ENCODE assay signal across 10 cellular contexts in the genomic region with DNA sequence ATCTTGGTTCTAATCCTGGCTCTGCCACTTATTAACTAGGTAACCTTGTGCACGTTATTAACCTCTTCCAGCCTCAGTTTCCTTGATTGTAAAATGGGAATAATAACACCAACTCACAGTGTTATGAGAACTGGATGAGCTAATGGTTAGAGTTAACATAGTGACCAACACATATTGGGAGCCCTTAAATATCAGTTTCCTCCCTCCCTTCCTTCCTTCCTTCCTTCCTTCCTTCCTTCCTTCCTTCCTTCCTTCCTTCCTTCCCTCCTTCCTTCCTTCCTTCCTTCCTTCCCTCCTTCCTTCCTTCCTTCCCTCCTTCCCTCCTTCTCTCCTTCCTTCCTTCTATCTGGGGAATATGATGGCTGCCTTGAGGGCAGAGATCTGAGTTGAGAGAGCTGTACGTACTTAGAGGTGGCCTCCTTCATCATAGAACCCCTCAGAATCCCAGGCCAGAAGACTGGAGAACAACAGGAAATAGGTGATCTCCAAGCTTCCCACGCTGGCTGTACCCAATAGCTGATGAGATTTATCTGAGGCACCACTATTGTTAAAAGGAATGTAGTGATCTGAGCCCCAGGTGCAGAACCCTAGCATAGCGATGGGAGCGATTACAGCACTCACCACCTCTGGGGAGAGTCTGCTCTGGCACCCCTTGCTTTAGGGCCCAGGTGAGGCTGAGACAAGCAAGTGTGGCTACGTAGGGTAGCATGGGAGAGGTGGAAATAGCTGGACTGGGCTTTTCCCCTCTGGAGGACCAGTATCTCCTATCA. TPM values are rescaled to one million over a fixed set of nuclear protein-coding genes. Genes with fewer than 3 reads are reported as not detected.
A peak's percentile ranks its signal among the peaks of the same experiment; 100 is the strongest.
DNase-seq lines count a peak whose midpoint lies in the region; ATAC-seq and TF ChIP-seq lines count a peak whose summit lies in the region.
"Had no signal": no experiment of that assay in that cellular context is flagged by ENCODE, and none has a peak within 500 bp of the region (broad histone marks: within the 10 kb centered on the region; RNA-seq: fewer than 3 reads in every experiment).

No MANE protein-coding gene starts in this region.

- TF ChIP-seq CTCF in ascending aorta (IDR thresholded peaks at IDR 0.05), result no peak
- no peak for TF ChIP-seq CTCF in lower lobe of right lung (IDR thresholded peaks at IDR 0.05)
- no peak for TF ChIP-seq CTCF in GM10266 (IDR thresholded peaks at IDR 0.05; ENCODE audit: control insufficient read depth, insufficient read depth, low read depth, missing control alignments)

- H3K9ac ChIP-seq in subcutaneous abdominal adipose tissue (ENCODE audit: low read length in 5 of 5), result peak overlapping the region in 4 of 5 donors; percentile 20 to 48 (median 33)

- H3K27ac ChIP-seq in ascending aorta, result peak overlapping the region; percentile 58 to 84
- H3K27ac ChIP-seq in lower lobe of right lung, result peak overlapping the region; percentile 83
- H3K27ac ChIP-seq in subcutaneous abdominal adipose tissue (ENCODE audit: low read depth, low read length), result peak overlapping the region; percentile 95

- H3K36me3 ChIP-seq in ascending aorta (no peaks in the 10 kb centered on the region), lower lobe of right lung (no peaks in the 10 kb centered on the region), subcutaneous abdominal adipose tissue (ENCODE audit: control insufficient read depth in 5 of 5, insufficient read depth in 5 of 5, low read length in 5 of 5) (no peaks in the 10 kb centered on the region)

- H3K27ac Mint-ChIP-seq in activated CD8-positive, alpha-beta memory T cell treated with anti-CD3 and anti-CD28 coated beads, Interleukin-2, amount 10 ng/mL, durations not matched to agents 7 days and 5 days, result no peak overlapping the region

- DNase-seq in activated CD8-positive, alpha-beta memory T cell treated with anti-CD3 and anti-CD28 coated beads for 24 hours, result peak; percentile 60
- no peak for DNase-seq in activated CD8-positive, alpha-beta memory T cell treated with anti-CD3 and anti-CD28 coated beads, Interleukin-2, amount 10 ng/mL, durations not matched to agents 7 days and 5 days
- no peak for DNase-seq in ascending aorta (ENCODE audit: low spot score in 2 of 2)
- no peak for DNase-seq in lower lobe of right lung
- no peak for DNase-seq in GM10266 (ENCODE audit: extremely low spot score)
- no peak for DNase-seq in T-helper 1 cell
- DNase-seq: KBM-7, NCI-H510A had no signal

- H3K27me3 Mint-ChIP-seq in activated CD8-positive, alpha-beta memory T cell treated with anti-CD3 and anti-CD28 coated beads, Interleukin-2, amount 10 ng/mL, durations not matched to agents 7 days and 5 days, result peaks cover 12% of the 10 kb centered on the region

- intact Hi-C loops in ascending aorta (cut with DNase I), result loop anchor here (5.0 kb wide), 1 partner anchor 232 kb away; the partner anchor contains the start of gene RARA
- intact Hi-C loops in lower lobe of right lung (cut with DNase I), result no loop called here

- ATAC-seq in activated CD8-positive, alpha-beta memory T cell treated with anti-CD3 and anti-CD28 coated beads, Interleukin-2, amount 10 ng/mL, durations not matched to agents 7 days and 5 days, result no peak
- no peak for ATAC-seq in lower lobe of right lung
- ATAC-seq in GM18858 (IDR thresholded peaks at IDR 0.05; ENCODE audit: unreplicated experiment), result no peak

- peaks cover 73% of the 10 kb centered on the region for H3K4me1 Mint-ChIP-seq in activated CD8-positive, alpha-beta memory T cell treated with anti-CD3 and anti-CD28 coated beads, Interleukin-2, amount 10 ng/mL, durations not matched to agents 7 days and 5 days

- H3K36me3 Mint-ChIP-seq in activated CD8-positive, alpha-beta memory T cell treated with anti-CD3 and anti-CD28 coated beads, Interleukin-2, amount 10 ng/mL, durations not matched to agents 7 days and 5 days, result no peaks in the 10 kb centered on the region

- CTCF ChIA-PET in activated CD8-positive, alpha-beta memory T cell treated with anti-CD3 and anti-CD28 coated beads, Interleukin-2, amount 10 ng/mL, durations not matched to agents 7 days and 5 days (lab: Charles Lee), result interaction anchor here (0.6 to 27.4 kb wide), 9 partner anchors 9 to 179 kb away, joined by 3 to 447 read pairs (median 6); partner anchors contain the start of genes CCR7, GJD3 and TOP2A

- H3K27me3 ChIP-seq in ascending aorta, result no peaks in the 10 kb centered on the region
- H3K27me3 ChIP-seq in lower lobe of right lung (ENCODE audit: low read depth), result no peaks in the 10 kb centered on the region
- H3K27me3 ChIP-seq in subcutaneous abdominal adipose tissue (ENCODE audit: control insufficient read depth in 5 of 5, insufficient read depth in 4 of 5, low read length in 5 of 5), result peaks cover 0 to 3% (median 0%) of the 10 kb centered on the region in 5 donors

- no peak overlapping the region for H3K4me3 ChIP-seq in ascending aorta
- no peak overlapping the region for H3K4me3 ChIP-seq in lower lobe of right lung
- H3K4me3 ChIP-seq in subcutaneous abdominal adipose tissue (ENCODE audit: low read depth in 1 of 5, low read length in 5 of 5), result no peak overlapping the region

- no peaks in the 10 kb centered on the region for H3K9me3 ChIP-seq in ascending aorta
- H3K9me3 ChIP-seq in lower lobe of right lung, result no peaks in the 10 kb centered on the region
- peaks cover 0 to 2% (median 0%) of the 10 kb centered on the region in 5 donors for H3K9me3 ChIP-seq in subcutaneous abdominal adipose tissue (ENCODE audit: control insufficient read depth in 5 of 5, low read length in 5 of 5)

- no peak overlapping the region for H3K4me3 Mint-ChIP-seq in activated CD8-positive, alpha-beta memory T cell treated with anti-CD3 and anti-CD28 coated beads, Interleukin-2, amount 10 ng/mL, durations not matched to agents 7 days and 5 days

- peaks cover 5 to 16% of the 10 kb centered on the region in 2 donors for H3K4me1 ChIP-seq in ascending aorta
- H3K4me1 ChIP-seq in lower lobe of right lung, result peaks cover 97% of the 10 kb centered on the region
- H3K4me1 ChIP-seq in subcutaneous abdominal adipose tissue (ENCODE audit: control insufficient read depth in 5 of 5, insufficient read depth in 5 of 5, low read length in 5 of 5), result peaks cover 47 to 87% (median 82%) of the 10 kb centered on the region in 5 donors

- no peaks in the 10 kb centered on the region for H3K9me3 Mint-ChIP-seq in activated CD8-positive, alpha-beta memory T cell treated with anti-CD3 and anti-CD28 coated beads, Interleukin-2, amount 10 ng/mL, durations not matched to agents 7 days and 5 days (ENCODE audit: low read depth)

RNA-seq across cellular contexts. Expression of gene CCR7, which starts 26.2 kb away (rescaled TPM):
- total RNA-seq in activated CD8-positive, alpha-beta memory T cell treated with anti-CD3 and anti-CD28 coated beads, Interleukin-2, amount 10 ng/mL, durations not matched to agents 7 days and 5 days, result 10 to 100 TPM; 43.5 to 83.9 TPM
- total RNA-seq in ascending aorta, result not detected
- 2.2 TPM for total RNA-seq in lower lobe of right lung

RNA-seq across cellular contexts. Expression of gene TNS4, which starts 37.7 kb away (rescaled TPM):
- total RNA-seq in activated CD8-positive, alpha-beta memory T cell treated with anti-CD3 and anti-CD28 coated beads, Interleukin-2, amount 10 ng/mL, durations not matched to agents 7 days and 5 days, result 1 to 10 TPM; 4.2 to 5.8 TPM
- total RNA-seq in ascending aorta, result not detected
- total RNA-seq in lower lobe of right lung, result 0.68 TPM

Comparison
In these comparisons a context has a peak if more than half of its experiments do, and no peak if none do; other contexts are left out.
1. RNA of gene CCR7, which starts 26.2 kb away (total RNA-seq): 43.5 to 83.9 TPM in activated CD8-positive, alpha-beta memory T cell treated with anti-CD3 and anti-CD28 coated beads, Interleukin-2, amount 10 ng/mL, durations not matched to agents 7 days and 5 days; 2.2 TPM in lower lobe of right lung (single experiment) and not detected in ascending aorta (single experiment); every median in the first group is over 10 times any median in the second.
2. Peak in every context shown above with its lines, with median percentiles within 50 percentile points of each other: H3K27ac ChIP-seq.